8 cellular contexts compared by ENCODE assay signal in the genomic region with DNA sequence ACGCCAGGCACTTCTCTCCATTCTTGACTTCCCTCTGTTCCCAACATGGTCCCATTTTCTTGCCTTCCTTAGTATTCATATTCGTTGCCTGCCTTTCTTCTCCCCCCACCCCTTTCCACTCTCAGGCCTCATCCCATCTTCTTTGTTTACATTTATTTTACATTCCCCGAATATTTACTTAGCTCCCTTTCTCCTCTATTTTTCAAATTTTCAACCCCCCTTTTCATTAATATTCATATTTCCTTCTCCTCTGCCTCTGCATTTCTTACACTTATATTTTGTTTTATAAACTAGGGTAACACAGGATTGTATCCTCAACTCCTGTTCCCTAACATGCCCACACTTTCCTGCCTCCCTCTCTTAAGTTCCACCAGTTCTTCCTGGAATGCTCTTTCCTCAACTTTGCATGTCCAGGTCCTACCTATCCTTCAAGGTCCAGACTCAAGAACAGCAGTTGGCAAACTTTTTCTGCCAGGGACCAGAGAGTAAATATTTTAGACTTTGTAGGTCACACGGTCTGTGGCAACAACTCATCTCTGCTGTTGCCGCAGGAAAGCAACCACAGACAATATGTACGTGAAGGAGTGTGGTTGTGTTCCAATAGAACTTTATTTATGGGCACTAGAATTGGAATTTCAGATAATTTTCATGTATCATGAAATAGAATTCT. TPM values are rescaled to one million over a fixed set of nuclear protein-coding genes. Genes with fewer than 3 reads are reported as not detected.
DNase-seq lines count a peak whose midpoint lies in the region; ATAC-seq and TF ChIP-seq lines count a peak whose summit lies in the region.
"Had no signal": no experiment of that assay in that cellular context is flagged by ENCODE, and none has a peak within 500 bp of the region (broad histone marks: within the 10 kb centered on the region; RNA-seq: fewer than 3 reads in every experiment).

No MANE protein-coding gene starts in this region.

- CTCF ChIA-PET in HCT116 (lab: Charles Lee): interaction anchor here (0.8 to 1.3 kb wide), 2 partner anchors 19 to 121 kb away, joined by 3 to 4 read pairs; no protein-coding TSS in a partner anchor

- no peaks in the 10 kb centered on the region for H4K20me1 ChIP-seq in HCT116 (ENCODE audit: insufficient read depth)
- peaks cover 8% of the 10 kb centered on the region; the same call in 1 of the 2 replicates for H4K20me1 ChIP-seq in SU-DHL-6 (ENCODE audit: low read depth, low read length)

- H3K4me2 ChIP-seq in HCT116 (ENCODE audit: low read length) (peak overlapping the region; percentile 96), SU-DHL-6 (ENCODE audit: low read depth, low read length, poor library complexity, severe bottlenecking) (peak overlapping the region; percentile 76)

- intact Hi-C loops in HCT116 (cut with micrococcal nuclease): loop anchor here (10.0 kb wide), 1 partner anchor 256 kb away; no protein-coding TSS in a partner anchor

- no peak for DNase-seq in HCT116 (ENCODE audit: low read depth, low spot score)
- DNase-seq in fibroblast of the aortic adventitia (ENCODE audit: low read depth): no peak
- DNase-seq in NCI-H226: no peak
- DNase-seq in islet precursor cell: no peak

- no peak for TF ChIP-seq POLR2A in HCT116 (IDR thresholded peaks at IDR 0.05; ENCODE audit: borderline replicate concordance, extremely low read depth, insufficient read depth, insufficient read length)

- RAD21 ChIA-PET in HCT116 (lab: Charles Lee; ENCODE audit: low non-redundant PET in 1 of 2, low total read pairs in 2 of 2, uncharacterized antibody in 2 of 2, unreplicated experiment in 2 of 2): no interaction called here

- H3K27me3 ChIP-seq in HCT116 (ENCODE audit: insufficient read depth, low read length) (no peaks in the 10 kb centered on the region), SU-DHL-6 (ENCODE audit: low read length) (no peaks in the 10 kb centered on the region), skeletal muscle tissue (ENCODE audit: control insufficient read depth in 3 of 3, insufficient read depth in 3 of 3, low read length in 3 of 3) (no peaks in the 10 kb centered on the region)

- H3K36me3 ChIP-seq in HCT116 (ENCODE audit: control insufficient read depth in 1 of 2, insufficient read depth in 2 of 2, low read length in 2 of 2) (peaks cover 14 to 20% of the 10 kb centered on the region in 2 experiments; a peak in 3 of 4 replicates), SU-DHL-6 (ENCODE audit: low read length) (no peaks in the 10 kb centered on the region), skeletal muscle tissue (ENCODE audit: control insufficient read depth in 3 of 3, insufficient read depth in 3 of 3, low read length in 3 of 3) (peaks cover 6 to 17% (median 10%) of the 10 kb centered on the region in 3 donors)

- H2AFZ ChIP-seq in HCT116 (ENCODE audit: low read depth, low read length, poor library complexity, severe bottlenecking): no peak overlapping the region
- peak overlapping the region; percentile 69 for H2AFZ ChIP-seq in SU-DHL-6 (ENCODE audit: low read depth, low read length, severe bottlenecking)

- peaks cover 25 to 44% of the 10 kb centered on the region in 2 experiments for H3K4me1 ChIP-seq in HCT116 (ENCODE audit: control insufficient read depth in 1 of 2, insufficient read depth in 2 of 2, low read length in 2 of 2)
- peaks cover 27 to 40% (median 35%) of the 10 kb centered on the region in 3 donors for H3K4me1 ChIP-seq in skeletal muscle tissue (ENCODE audit: control insufficient read depth in 3 of 3, insufficient read depth in 3 of 3, low read length in 3 of 3)

- H3K9ac ChIP-seq in HCT116 (ENCODE audit: low read length): peak overlapping the region; percentile 88
- H3K9ac ChIP-seq in SU-DHL-6 (ENCODE audit: low read length): peak overlapping the region; percentile 67
- peak overlapping the region; percentile 77 to 90 (median 88) for H3K9ac ChIP-seq in skeletal muscle tissue (ENCODE audit: low read depth in 1 of 3, low read length in 3 of 3)

- no peak for TF ChIP-seq CTCF in HCT116 (IDR thresholded peaks at IDR 0.05 in 2 of 3, conservative IDR thresholded peaks at IDR 0.05 in 1 of 3; ENCODE audit: borderline replicate concordance in 1 of 3, insufficient read depth in 1 of 3, low read depth in 2 of 3, low read length in 2 of 3)
- TF ChIP-seq CTCF in SU-DHL-6 (IDR thresholded peaks at IDR 0.05; ENCODE audit: insufficient read depth, low read length, poor library complexity, severe bottlenecking): no peak
- TF ChIP-seq CTCF in fibroblast of the aortic adventitia (IDR thresholded peaks at IDR 0.05; ENCODE audit: insufficient read depth, low read length): no peak

- H3K79me2 ChIP-seq in HCT116 (ENCODE audit: insufficient read depth, low read length) (peaks cover 38% of the 10 kb centered on the region), SU-DHL-6 (ENCODE audit: insufficient read depth, low read length) (peaks cover 12% of the 10 kb centered on the region; the same call in 1 of the 2 replicates)

- H3K9me3 ChIP-seq in HCT116 (ENCODE audit: control insufficient read depth in 1 of 2, insufficient read depth in 1 of 2, low read depth in 1 of 2, low read length in 2 of 2) (no peaks in the 10 kb centered on the region), SU-DHL-6 (ENCODE audit: insufficient read depth, low read length) (no peaks in the 10 kb centered on the region), skeletal muscle tissue (ENCODE audit: control insufficient read depth in 3 of 3, low read length in 3 of 3) (no peaks in the 10 kb centered on the region)

- TSS peak; percentile 28 for BruUV-seq in HCT116 (replicated peaks; lab: Mats Ljungman, UMichigan)

- H3K4me3 ChIP-seq in HCT116 (replicated peaks in 1 of 2; ENCODE audit: low read depth in 1 of 2, low read length in 2 of 2) (peak overlapping the region; percentile 47 to 70), SU-DHL-6 (ENCODE audit: insufficient read depth, low read length, poor library complexity, severe bottlenecking) (peak overlapping the region; percentile 55), fibroblast of the aortic adventitia (ENCODE audit: low read depth, low read length) (peak overlapping the region; percentile 75), skeletal muscle tissue (ENCODE audit: low read length in 3 of 3) (peak overlapping the region; percentile 83 to 85 (median 84))

- TF ChIP-seq RAD21 in HCT116 (IDR thresholded peaks at IDR 0.05; ENCODE audit: low read depth): no peak

- peak overlapping the region; percentile 82 for H3K27ac ChIP-seq in HCT116 (ENCODE audit: low read depth, low read length)
- H3K27ac ChIP-seq in SU-DHL-6 (ENCODE audit: low read depth, low read length): no peak overlapping the region
- peak overlapping the region; percentile 85 for H3K27ac ChIP-seq in skeletal muscle tissue (ENCODE audit: low read depth, low read length)

- POLR2A ChIA-PET in HCT116 (lab: Charles Lee): no interaction called here

- no peak for ATAC-seq in HCT116
- ATAC-seq in GM21515 (IDR thresholded peaks at IDR 0.05; ENCODE audit: unreplicated experiment): no peak

- H3K9me2 ChIP-seq in HCT116 (ENCODE audit: insufficient read depth) (no peaks in the 10 kb centered on the region), SU-DHL-6 (replicated peaks; ENCODE audit: insufficient read depth, low read length) (no peaks in the 10 kb centered on the region)

- H3F3A ChIP-seq in SU-DHL-6 (ENCODE audit: insufficient read depth): no peaks in the 10 kb centered on the region; the same call in 1 of the 2 replicates

TF ChIP-seq in HCT116, 20 proteins besides CTCF, POLR2A, EP300 and RAD21 (continues in another document):
- TF ChIP-seq SIN3A (IDR thresholded peaks at IDR 0.05; ENCODE audit: low read depth): no peak; the same call in 1 of the 2 replicates
- TF ChIP-seq EZH2phosphoT487 (IDR thresholded peaks at IDR 0.05; ENCODE audit: borderline replicate concordance): no peak
- TF ChIP-seq, protein P1, sequence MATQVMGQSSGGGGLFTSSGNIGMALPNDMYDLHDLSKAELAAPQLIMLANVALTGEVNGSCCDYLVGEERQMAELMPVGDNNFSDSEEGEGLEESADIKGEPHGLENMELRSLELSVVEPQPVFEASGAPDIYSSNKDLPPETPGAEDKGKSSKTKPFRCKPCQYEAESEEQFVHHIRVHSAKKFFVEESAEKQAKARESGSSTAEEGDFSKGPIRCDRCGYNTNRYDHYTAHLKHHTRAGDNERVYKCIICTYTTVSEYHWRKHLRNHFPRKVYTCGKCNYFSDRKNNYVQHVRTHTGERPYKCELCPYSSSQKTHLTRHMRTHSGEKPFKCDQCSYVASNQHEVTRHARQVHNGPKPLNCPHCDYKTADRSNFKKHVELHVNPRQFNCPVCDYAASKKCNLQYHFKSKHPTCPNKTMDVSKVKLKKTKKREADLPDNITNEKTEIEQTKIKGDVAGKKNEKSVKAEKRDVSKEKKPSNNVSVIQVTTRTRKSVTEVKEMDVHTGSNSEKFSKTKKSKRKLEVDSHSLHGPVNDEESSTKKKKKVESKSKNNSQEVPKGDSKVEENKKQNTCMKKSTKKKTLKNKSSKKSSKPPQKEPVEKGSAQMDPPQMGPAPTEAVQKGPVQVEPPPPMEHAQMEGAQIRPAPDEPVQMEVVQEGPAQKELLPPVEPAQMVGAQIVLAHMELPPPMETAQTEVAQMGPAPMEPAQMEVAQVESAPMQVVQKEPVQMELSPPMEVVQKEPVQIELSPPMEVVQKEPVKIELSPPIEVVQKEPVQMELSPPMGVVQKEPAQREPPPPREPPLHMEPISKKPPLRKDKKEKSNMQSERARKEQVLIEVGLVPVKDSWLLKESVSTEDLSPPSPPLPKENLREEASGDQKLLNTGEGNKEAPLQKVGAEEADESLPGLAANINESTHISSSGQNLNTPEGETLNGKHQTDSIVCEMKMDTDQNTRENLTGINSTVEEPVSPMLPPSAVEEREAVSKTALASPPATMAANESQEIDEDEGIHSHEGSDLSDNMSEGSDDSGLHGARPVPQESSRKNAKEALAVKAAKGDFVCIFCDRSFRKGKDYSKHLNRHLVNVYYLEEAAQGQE (IDR thresholded peaks at IDR 0.05; ENCODE audit: low read depth): no peak
- TF ChIP-seq FOSL1 (IDR thresholded peaks at IDR 0.05; ENCODE audit: low read depth): no peak
- TF ChIP-seq ELF1 (IDR thresholded peaks at IDR 0.05; ENCODE audit: borderline replicate concordance, low read depth): no peak
- TF ChIP-seq SP1 (IDR thresholded peaks at IDR 0.05; ENCODE audit: low read depth): no peak
- no peak for TF ChIP-seq YY1 (IDR thresholded peaks at IDR 0.05; ENCODE audit: extremely low read depth, insufficient replicate concordance, low read depth, low read length)
- no peak for TF ChIP-seq SRF (IDR thresholded peaks at IDR 0.05; ENCODE audit: low read depth)

RNA-seq across cellular contexts. Expression of gene A3GALT2, which starts 29.8 kb away (rescaled TPM):
- total RNA-seq in HCT116 (2021; ENCODE audit: unreplicated experiment) (not detected), fibroblast of the aortic adventitia (ENCODE audit: low replicate concordance) (not detected in 2 replicates), skeletal muscle tissue (not detected)
- not detected in 2 replicates for polyA plus RNA-seq in HCT116 (2012)
- total RNA-seq: M059J had no signal
